10 cellular contexts compared by ENCODE assay signal in genomic region chr1:11927866-11928592, GRCh38. TPM values are rescaled to one million over a fixed set of nuclear protein-coding genes. Genes with fewer than 3 reads are reported as not detected.
A peak's percentile ranks its signal among the peaks of the same experiment; 100 is the strongest.
DNase-seq lines count a peak whose midpoint lies in the region; ATAC-seq, FAIRE-seq and TF ChIP-seq lines count a peak whose summit lies in the region.
"Had no signal": no experiment of that assay in that cellular context is flagged by ENCODE, and none has a peak within 500 bp of the region (broad histone marks: within the 10 kb centered on the region; RNA-seq: fewer than 3 reads in every experiment).

No MANE protein-coding gene starts in this region.

- H3K4me3 ChIP-seq in left ventricle myocardium inferior: no peak overlapping the region
- no peak overlapping the region for H3K4me3 ChIP-seq in lower lobe of right lung

- no peak for ATAC-seq in Right ventricle myocardium inferior
- ATAC-seq in left lobe of liver: peak; percentile 11
- ATAC-seq in lower lobe of right lung: no peak

- H3K4me1 ChIP-seq in left ventricle myocardium inferior (peaks cover 76% of the 10 kb centered on the region), lower lobe of right lung (peaks cover 59% of the 10 kb centered on the region)

- no peak for DNase-seq in left ventricle myocardium inferior
- no peak for DNase-seq in Right ventricle myocardium inferior (ENCODE audit: missing footprints)
- DNase-seq in SW480 (ENCODE audit: low spot score): peak; percentile 46
- peak; percentile 80 for DNase-seq in left lobe of liver (ENCODE audit: low spot score)
- DNase-seq in urothelium cell line (ENCODE audit: low spot score): peak; percentile 57
- no peak for DNase-seq in lower lobe of right lung
- no peak for DNase-seq in activated CD4-positive, CD25-positive, alpha-beta regulatory T cell treated with anti-CD3 and anti-CD28 coated beads, Interleukin-2, amount 50 U/mL, for 72 hours
- no peak for DNase-seq in NCI-H510A treated with DMSO at 0.1 percent for 48 hours (lab: John Stamatoyannopoulos, UW)
- DNase-seq: KG1 had no signal

- FAIRE-seq in urothelium cell line (lab: Jason Lieb, UNC): no peak
- FAIRE-seq: GM18507 had no signal

- intact Hi-C loops in left ventricle myocardium inferior (cut with micrococcal nuclease): no loop called here
- intact Hi-C loops in Right ventricle myocardium inferior (cut with DNase I): no loop called here
- intact Hi-C loops in lower lobe of right lung (cut with DNase I): no loop called here

- H3K9me3 ChIP-seq in left ventricle myocardium inferior (replicated peaks): no peaks in the 10 kb centered on the region
- H3K9me3 ChIP-seq in lower lobe of right lung: no peaks in the 10 kb centered on the region

- no peak for TF ChIP-seq CTCF in left ventricle myocardium inferior (IDR thresholded peaks at IDR 0.05; ENCODE audit: borderline replicate concordance)
- TF ChIP-seq CTCF in lower lobe of right lung (IDR thresholded peaks at IDR 0.05): no peak

- H3K36me3 ChIP-seq in left ventricle myocardium inferior (peaks cover 7% of the 10 kb centered on the region), lower lobe of right lung (peaks cover 8% of the 10 kb centered on the region)

- H3K27me3 ChIP-seq in left ventricle myocardium inferior (ENCODE audit: low read depth): no peaks in the 10 kb centered on the region
- no peaks in the 10 kb centered on the region for H3K27me3 ChIP-seq in lower lobe of right lung (ENCODE audit: low read depth)

- H3K27ac ChIP-seq in left ventricle myocardium inferior (replicated peaks) (peak overlapping the region; percentile 92), lower lobe of right lung (no peak overlapping the region)

RNA-seq across cellular contexts. Expression of gene KIAA2013, which starts 1.8 kb away (rescaled TPM):
- total RNA-seq in left ventricle myocardium inferior (40.9 TPM), Right ventricle myocardium inferior (32.5 TPM), left lobe of liver (50.9 TPM), lower lobe of right lung (46.8 TPM)

RNA-seq across cellular contexts. Expression of gene PLOD1, which starts 6.5 kb away (rescaled TPM):
- total RNA-seq in left ventricle myocardium inferior: 61.6 TPM
- total RNA-seq in Right ventricle myocardium inferior: 70.4 TPM
- total RNA-seq in left lobe of liver: 70.8 TPM
- total RNA-seq in lower lobe of right lung: 84.5 TPM

RNA-seq across cellular contexts. Expression of gene MFN2, which starts 52.2 kb away (rescaled TPM):
- 663 TPM for total RNA-seq in left ventricle myocardium inferior
- 697 TPM for total RNA-seq in Right ventricle myocardium inferior
- total RNA-seq in left lobe of liver: 45.0 TPM
- 72.2 TPM for total RNA-seq in lower lobe of right lung

Comparison
In these comparisons a context has a peak if more than half of its experiments do, and no peak if none do; other contexts are left out.
1. DNase-seq: peak in SW480 (single experiment), left lobe of liver (single experiment) and urothelium cell line (single experiment); none in left ventricle myocardium inferior (single experiment), Right ventricle myocardium inferior (single experiment), lower lobe of right lung (single experiment), activated CD4-positive, CD25-positive, alpha-beta regulatory T cell treated with anti-CD3 and anti-CD28 coated beads, Interleukin-2, amount 50 U/mL, for 72 hours (single experiment) and NCI-H510A treated with DMSO at 0.1 percent for 48 hours (single experiment).